In genomic region chr22:24011735-24012068, GRCh38 we compare ENCODE assay signal across 6 cellular contexts. TPM values are rescaled to one million over a fixed set of nuclear protein-coding genes. Genes with fewer than 3 reads are reported as not detected.
DNase-seq lines count a peak whose midpoint lies in the region; ATAC-seq and TF ChIP-seq lines count a peak whose summit lies in the region.

No MANE protein-coding gene starts in this region.

- ATAC-seq in HG03045 (IDR thresholded peaks at IDR 0.05; ENCODE audit: unreplicated experiment) = no peak

- no peaks in the 10 kb centered on the region for H3K36me3 ChIP-seq in suprapubic skin

- no peaks in the 10 kb centered on the region for H3K9me3 ChIP-seq in suprapubic skin

- H3K27ac ChIP-seq in C4-2B (peak overlapping the region; percentile 84), suprapubic skin (peak overlapping the region; percentile 51)

- no peaks in the 10 kb centered on the region for H3K27me3 ChIP-seq in suprapubic skin

- TF ChIP-seq POLR2A in NB4 (IDR thresholded peaks at IDR 0.05; ENCODE audit: extremely low read depth, insufficient read length) (no peak), suprapubic skin (IDR thresholded peaks at IDR 0.05) (no peak)

- 0% methylated on average over 10 of the region's 10 CpGs for WGBS in suprapubic skin

- DNase-seq in NB4 (ENCODE audit: low read depth) (no peak), fibroblast of mammary gland (ENCODE audit: low read depth) (no peak), suprapubic skin (ENCODE audit: low spot score in 2 of 2) (no peak)
- no peak for DNase-seq in stimulated activated CD4-positive, alpha-beta T cell treated with anti-CD3 and anti-CD28 coated beads, Interleukin-4, amount 100 ng/mL, for 1 hour

- TF ChIP-seq EP300 in suprapubic skin (IDR thresholded peaks at IDR 0.05) = no peak

- TF ChIP-seq CTCF in C4-2B (conservative IDR thresholded peaks at IDR 0.05) = no peak
- TF ChIP-seq CTCF in NB4 (IDR thresholded peaks at IDR 0.05; ENCODE audit: low read depth, low read length) = no peak
- no peak for TF ChIP-seq CTCF in fibroblast of mammary gland (conservative IDR thresholded peaks at IDR 0.05; ENCODE audit: control insufficient read depth, insufficient read depth, low read depth, low read length)
- TF ChIP-seq CTCF in suprapubic skin (IDR thresholded peaks at IDR 0.05) = no peak

- H3K4me3 ChIP-seq in NB4 (ENCODE audit: low read depth, low read length) (peak overlapping the region; percentile 98), fibroblast of mammary gland (ENCODE audit: control insufficient read depth, low read depth, low read length) (peak overlapping the region; percentile 92), suprapubic skin (peak overlapping the region; percentile 59)

- peaks cover 14% of the 10 kb centered on the region for H3K4me1 ChIP-seq in suprapubic skin

RNA-seq across cellular contexts. Expression of gene CABIN1, which starts 0.6 kb away (rescaled TPM):
- 10 to 100 TPM; 26.7 to 97.3 (median 42.5) TPM for total RNA-seq in suprapubic skin

RNA-seq across cellular contexts. Expression of gene GSTT4, which starts 6.4 kb away (rescaled TPM):
- not detected for total RNA-seq in suprapubic skin

RNA-seq across cellular contexts. Expression of gene GSTT2, which starts 31.8 kb away (rescaled TPM):
- total RNA-seq in suprapubic skin = under 1 TPM in 1 of 4 donors, not detected in 3; 0.81 TPM

RNA-seq across cellular contexts. Expression of gene DDT, which starts 37.5 kb away (rescaled TPM):
- 100 to 1,000 TPM; 103 to 171 (median 130) TPM for total RNA-seq in suprapubic skin

RNA-seq across cellular contexts. Expression of gene DDTL, which starts 45.0 kb away (rescaled TPM):
- 1 to 10 TPM in 3 of 4 donors, not detected in 1; 1.5 to 2.0 (median 2.0) TPM for total RNA-seq in suprapubic skin
